In the genomic region with DNA sequence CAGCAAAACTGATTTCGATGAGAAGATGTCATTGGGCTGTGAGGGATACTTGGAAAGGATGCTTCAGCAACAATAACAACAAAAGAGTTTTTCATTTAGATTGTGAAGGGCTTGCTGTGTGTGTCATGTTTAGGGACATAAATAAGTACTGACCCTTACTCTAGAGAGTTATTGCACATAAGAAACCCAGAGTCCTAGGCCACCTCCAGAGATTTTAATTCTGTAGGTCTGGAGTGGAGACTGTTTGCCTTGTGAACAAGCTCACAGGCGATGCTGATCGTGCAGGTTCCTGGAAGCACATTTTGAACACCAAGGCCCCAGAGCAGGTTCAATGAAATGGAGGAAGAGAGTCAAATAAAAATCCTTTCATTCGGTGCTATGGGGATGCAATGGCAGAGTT, we compare ENCODE assay signal across 25 cellular contexts.
"Had no signal": no experiment of that assay in that cellular context is flagged by ENCODE, and none has a peak within 500 bp of the region (broad histone marks: within the 10 kb centered on the region; RNA-seq: fewer than 3 reads in every experiment).

No MANE protein-coding gene starts in this region.

- DNase-seq: colonic mucosa; effector CD8-positive, alpha-beta T cell; foreskin fibroblast; gastrocnemius medialis; head of caudate nucleus; left cardiac atrium; left lung; mesenchymal stem cell; mucosa of descending colon; naive B cell; sigmoid colon; stimulated activated CD4-positive, alpha-beta T cell treated with anti-CD3 and anti-CD28 coated beads, Interleukin-2, amount 100 ng/mL, for 24 hours; stimulated activated CD4-positive, alpha-beta T cell treated with anti-CD3 and anti-CD28 coated beads, Interleukin-4, amount 100 ng/mL, for 24 hours; stimulated activated naive CD4-positive, alpha-beta T cell treated with Interleukin-2 at 50 U/mL for 16 hours; stomach; upper lobe of right lung; uterus had no signal

- H3K4me3 ChIP-seq: colonic mucosa, gastrocnemius medialis, left lung, mucosa of descending colon, right atrium auricular region, sigmoid colon, stomach, thoracic aorta, tibial nerve, upper lobe of right lung, uterus had no signal

- H3K27me3 ChIP-seq: colonic mucosa, gastrocnemius medialis, left lung, right atrium auricular region, sigmoid colon, stomach, tibial nerve, upper lobe of right lung, uterus had no signal

- H3K27ac ChIP-seq: colonic mucosa, epithelial cell of prostate, gastrocnemius medialis, left lung, parathyroid adenoma, right atrium auricular region, sigmoid colon, stomach, thoracic aorta, upper lobe of right lung, uterus had no signal

- ATAC-seq: esophagus mucosa; gastrocnemius medialis; left cardiac atrium; left lung; mucosa of descending colon; natural killer cell treated with Interleukin-12 subunit alpha and Interleukin-12 subunit beta and Interleukin-15 and Interleukin-18, amount 100 ng/mL, for 72 hours; stimulated activated effector memory CD8-positive, alpha-beta T cell treated with anti-CD3 and anti-CD28 coated beads, Interleukin-12 subunit alpha, Interleukin-12 subunit beta, amount 100 ng/mL, for 72 hours; upper lobe of right lung had no signal

- H3K9me3 ChIP-seq: colonic mucosa, gastrocnemius medialis, left lung, mucosa of descending colon, right atrium auricular region, thoracic aorta, tibial nerve, upper lobe of right lung, uterus had no signal

- H3K36me3 ChIP-seq: colonic mucosa, gastrocnemius medialis, left lung, right atrium auricular region, sigmoid colon, stomach, thoracic aorta, tibial nerve, upper lobe of right lung, uterus had no signal

- H3K79me2 ChIP-seq: parathyroid adenoma had no signal

- H2AFZ ChIP-seq: parathyroid adenoma had no signal

- H3K4me1 ChIP-seq: colonic mucosa, gastrocnemius medialis, left lung, parathyroid adenoma, right atrium auricular region, sigmoid colon, stomach, upper lobe of right lung, uterus had no signal

- H3K9ac ChIP-seq: parathyroid adenoma had no signal
